In the genomic region with DNA sequence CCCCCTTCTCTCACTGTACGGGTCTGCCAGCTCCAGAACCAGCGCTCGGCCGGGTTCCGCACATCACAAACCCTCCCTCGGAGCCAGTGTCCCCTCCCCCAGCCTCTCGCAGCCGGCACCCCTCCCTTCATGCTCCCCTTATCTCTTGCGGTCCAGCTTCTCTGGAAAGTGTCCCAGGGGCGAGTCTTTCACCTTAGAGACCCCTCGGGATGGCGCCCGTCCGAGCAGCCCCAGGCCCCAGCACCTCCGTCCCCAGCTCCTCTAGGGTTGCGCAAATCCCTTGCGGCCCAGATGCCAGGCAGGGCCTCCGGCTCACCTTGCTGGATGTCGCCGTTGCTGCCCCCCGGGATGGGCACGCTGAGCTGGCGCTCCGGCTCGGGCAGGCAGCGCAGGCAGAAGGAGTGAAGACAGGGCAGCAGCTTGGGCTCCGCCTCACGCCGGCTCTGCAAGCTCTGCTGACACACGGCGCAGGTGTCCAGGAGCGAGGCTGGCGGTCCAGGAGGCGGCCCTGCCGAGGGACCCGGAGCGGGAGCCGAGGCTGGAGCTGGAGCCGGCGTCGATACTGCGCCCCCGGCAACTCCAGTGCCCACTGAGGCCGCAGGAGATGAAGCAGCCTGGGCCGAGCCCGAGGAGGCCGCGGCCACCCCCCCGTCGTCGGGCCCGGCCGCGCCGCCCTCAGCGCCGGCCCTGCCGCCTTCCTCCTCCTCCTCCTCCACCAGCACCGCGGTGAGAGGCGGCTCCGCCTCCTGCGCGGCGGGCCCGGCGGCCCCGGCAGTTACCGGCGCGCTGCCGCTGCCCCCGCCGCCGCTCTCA, we compare ENCODE assay signal across 1 cellular context.
TF ChIP-seq lines count a peak whose summit lies in the region.

No MANE protein-coding gene starts in this region.

TF ChIP-seq in K562, 482 proteins besides CTCF, POLR2A, EP300 and RAD21 (continued from another document and continues in another):
- TF ChIP-seq, protein P1, sequence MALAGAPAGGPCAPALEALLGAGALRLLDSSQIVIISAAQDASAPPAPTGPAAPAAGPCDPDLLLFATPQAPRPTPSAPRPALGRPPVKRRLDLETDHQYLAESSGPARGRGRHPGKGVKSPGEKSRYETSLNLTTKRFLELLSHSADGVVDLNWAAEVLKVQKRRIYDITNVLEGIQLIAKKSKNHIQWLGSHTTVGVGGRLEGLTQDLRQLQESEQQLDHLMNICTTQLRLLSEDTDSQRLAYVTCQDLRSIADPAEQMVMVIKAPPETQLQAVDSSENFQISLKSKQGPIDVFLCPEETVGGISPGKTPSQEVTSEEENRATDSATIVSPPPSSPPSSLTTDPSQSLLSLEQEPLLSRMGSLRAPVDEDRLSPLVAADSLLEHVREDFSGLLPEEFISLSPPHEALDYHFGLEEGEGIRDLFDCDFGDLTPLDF (CRISPR knock-in tag; IDR thresholded peaks at IDR 0.05), result 0 out of 2 replicates have a peak, but pooled peaks have one; percentile 42
- TF ChIP-seq, protein P2, sequence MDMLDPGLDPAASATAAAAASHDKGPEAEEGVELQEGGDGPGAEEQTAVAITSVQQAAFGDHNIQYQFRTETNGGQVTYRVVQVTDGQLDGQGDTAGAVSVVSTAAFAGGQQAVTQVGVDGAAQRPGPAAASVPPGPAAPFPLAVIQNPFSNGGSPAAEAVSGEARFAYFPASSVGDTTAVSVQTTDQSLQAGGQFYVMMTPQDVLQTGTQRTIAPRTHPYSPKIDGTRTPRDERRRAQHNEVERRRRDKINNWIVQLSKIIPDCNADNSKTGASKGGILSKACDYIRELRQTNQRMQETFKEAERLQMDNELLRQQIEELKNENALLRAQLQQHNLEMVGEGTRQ (CRISPR knock-in tag; IDR thresholded peaks at IDR 0.05), result no peak
- TF ChIP-seq KLF6 (CRISPR knock-in tag; IDR thresholded peaks at IDR 0.05; ENCODE audit: borderline replicate concordance) (0 out of 2 replicates have a peak, but pooled peaks have one; percentile 39), TAL1 (IDR thresholded peaks at IDR 0.05) (peak; percentile 68), HOXB6 (CRISPR knock-in tag; IDR thresholded peaks at IDR 0.05; ENCODE audit: borderline replicate concordance) (no peak), ZNF224 (CRISPR knock-in tag; IDR thresholded peaks at IDR 0.05) (no peak), STAT5A (IDR thresholded peaks at IDR 0.05; ENCODE audit: borderline replicate concordance, low read length) (no peak), TCF7 (IDR thresholded peaks at IDR 0.05; ENCODE audit: borderline replicate concordance) (no peak), MTA1 (IDR thresholded peaks at IDR 0.05; ENCODE audit: borderline replicate concordance) (peak; percentile 43; the same call in 1 of the 2 replicates), CXXC5 (CRISPR knock-in tag; IDR thresholded peaks at IDR 0.05) (peak; percentile 17; the same call in 1 of the 2 replicates), FOS (IDR thresholded peaks at IDR 0.05; ENCODE audit: extremely low read depth, insufficient read length) (no peak), PRPF4 (IDR thresholded peaks at IDR 0.05; ENCODE audit: insufficient read depth, low read depth, low read length, poor library complexity, severe bottlenecking) (peak; percentile 29), LEF1 (IDR thresholded peaks at IDR 0.05) (peak; percentile 63; the same call in 1 of the 2 replicates), ETV6 (IDR thresholded peaks at IDR 0.05; ENCODE audit: borderline replicate concordance in 1 of 2, low read depth in 2 of 2, low read length in 1 of 2) (no peak), ETV6 (CRISPR knock-in tag; IDR thresholded peaks at IDR 0.05; ENCODE audit: borderline replicate concordance) (no peak; the same call in 1 of the 2 replicates), ZBTB7A (IDR thresholded peaks at IDR 0.05; ENCODE audit: borderline replicate concordance, control insufficient read depth, low read depth, low read length) (peak; percentile 99), ZNF445 (CRISPR knock-in tag; IDR thresholded peaks at IDR 0.05; ENCODE audit: low read depth) (no peak), MYC (IDR thresholded peaks at IDR 0.05; ENCODE audit: low read depth, low read length) (no peak; the same call in none of the 2 replicates), MYC (CRISPR knock-in tag; IDR thresholded peaks at IDR 0.05; ENCODE audit: borderline replicate concordance, low read depth) (no peak), NCOA4 (IDR thresholded peaks at IDR 0.05; ENCODE audit: partially characterized antibody) (no peak), HNRNPK (IDR thresholded peaks at IDR 0.05; ENCODE audit: low read depth, low read length, poor library complexity, severe bottlenecking) (no peak), ZNF134 (CRISPR knock-in tag; conservative IDR thresholded peaks at IDR 0.05) (no peak), NFE2L1 (tag; IDR thresholded peaks at IDR 0.05; ENCODE audit: borderline replicate concordance, low read depth) (no peak), ZNF3 (CRISPR knock-in tag; IDR thresholded peaks at IDR 0.05) (no peak), ZNF668 (CRISPR knock-in tag; IDR thresholded peaks at IDR 0.05) (no peak), GABPB2 (CRISPR knock-in tag; conservative IDR thresholded peaks at IDR 0.05) (no peak), SRSF3 (IDR thresholded peaks at IDR 0.05; ENCODE audit: insufficient read depth, low read length) (no peak), HIVEP1 (CRISPR knock-in tag; IDR thresholded peaks at IDR 0.05) (no peak), KDM4B (IDR thresholded peaks at IDR 0.05; ENCODE audit: borderline replicate concordance in 2 of 2, low read depth in 1 of 2) (no peak; a peak in 1 of 4 replicates), LCOR (CRISPR knock-in tag; IDR thresholded peaks at IDR 0.05) (no peak), PHF21A (IDR thresholded peaks at IDR 0.05; ENCODE audit: borderline replicate concordance, low read depth) (no peak), TRIM28 (IDR thresholded peaks at IDR 0.05) (no peak)
- TF ChIP-seq, protein P3, sequence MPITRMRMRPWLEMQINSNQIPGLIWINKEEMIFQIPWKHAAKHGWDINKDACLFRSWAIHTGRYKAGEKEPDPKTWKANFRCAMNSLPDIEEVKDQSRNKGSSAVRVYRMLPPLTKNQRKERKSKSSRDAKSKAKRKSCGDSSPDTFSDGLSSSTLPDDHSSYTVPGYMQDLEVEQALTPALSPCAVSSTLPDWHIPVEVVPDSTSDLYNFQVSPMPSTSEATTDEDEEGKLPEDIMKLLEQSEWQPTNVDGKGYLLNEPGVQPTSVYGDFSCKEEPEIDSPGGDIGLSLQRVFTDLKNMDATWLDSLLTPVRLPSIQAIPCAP (CRISPR knock-in tag; IDR thresholded peaks at IDR 0.05; ENCODE audit: borderline replicate concordance), result no peak
- TF ChIP-seq, protein P4, sequence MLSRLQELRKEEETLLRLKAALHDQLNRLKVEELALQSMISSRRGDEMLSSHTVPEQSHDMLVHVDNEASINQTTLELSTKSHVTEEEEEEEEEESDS (CRISPR knock-in tag; IDR thresholded peaks at IDR 0.05), result no peak
- TF ChIP-seq, protein P5, sequence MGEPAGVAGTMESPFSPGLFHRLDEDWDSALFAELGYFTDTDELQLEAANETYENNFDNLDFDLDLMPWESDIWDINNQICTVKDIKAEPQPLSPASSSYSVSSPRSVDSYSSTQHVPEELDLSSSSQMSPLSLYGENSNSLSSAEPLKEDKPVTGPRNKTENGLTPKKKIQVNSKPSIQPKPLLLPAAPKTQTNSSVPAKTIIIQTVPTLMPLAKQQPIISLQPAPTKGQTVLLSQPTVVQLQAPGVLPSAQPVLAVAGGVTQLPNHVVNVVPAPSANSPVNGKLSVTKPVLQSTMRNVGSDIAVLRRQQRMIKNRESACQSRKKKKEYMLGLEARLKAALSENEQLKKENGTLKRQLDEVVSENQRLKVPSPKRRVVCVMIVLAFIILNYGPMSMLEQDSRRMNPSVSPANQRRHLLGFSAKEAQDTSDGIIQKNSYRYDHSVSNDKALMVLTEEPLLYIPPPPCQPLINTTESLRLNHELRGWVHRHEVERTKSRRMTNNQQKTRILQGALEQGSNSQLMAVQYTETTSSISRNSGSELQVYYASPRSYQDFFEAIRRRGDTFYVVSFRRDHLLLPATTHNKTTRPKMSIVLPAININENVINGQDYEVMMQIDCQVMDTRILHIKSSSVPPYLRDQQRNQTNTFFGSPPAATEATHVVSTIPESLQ (CRISPR knock-in tag; IDR thresholded peaks at IDR 0.05), result no peak
- TF ChIP-seq, protein P6, sequence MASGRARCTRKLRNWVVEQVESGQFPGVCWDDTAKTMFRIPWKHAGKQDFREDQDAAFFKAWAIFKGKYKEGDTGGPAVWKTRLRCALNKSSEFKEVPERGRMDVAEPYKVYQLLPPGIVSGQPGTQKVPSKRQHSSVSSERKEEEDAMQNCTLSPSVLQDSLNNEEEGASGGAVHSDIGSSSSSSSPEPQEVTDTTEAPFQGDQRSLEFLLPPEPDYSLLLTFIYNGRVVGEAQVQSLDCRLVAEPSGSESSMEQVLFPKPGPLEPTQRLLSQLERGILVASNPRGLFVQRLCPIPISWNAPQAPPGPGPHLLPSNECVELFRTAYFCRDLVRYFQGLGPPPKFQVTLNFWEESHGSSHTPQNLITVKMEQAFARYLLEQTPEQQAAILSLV (tag; IDR thresholded peaks at IDR 0.05), result no peak
- TF ChIP-seq, protein P7, sequence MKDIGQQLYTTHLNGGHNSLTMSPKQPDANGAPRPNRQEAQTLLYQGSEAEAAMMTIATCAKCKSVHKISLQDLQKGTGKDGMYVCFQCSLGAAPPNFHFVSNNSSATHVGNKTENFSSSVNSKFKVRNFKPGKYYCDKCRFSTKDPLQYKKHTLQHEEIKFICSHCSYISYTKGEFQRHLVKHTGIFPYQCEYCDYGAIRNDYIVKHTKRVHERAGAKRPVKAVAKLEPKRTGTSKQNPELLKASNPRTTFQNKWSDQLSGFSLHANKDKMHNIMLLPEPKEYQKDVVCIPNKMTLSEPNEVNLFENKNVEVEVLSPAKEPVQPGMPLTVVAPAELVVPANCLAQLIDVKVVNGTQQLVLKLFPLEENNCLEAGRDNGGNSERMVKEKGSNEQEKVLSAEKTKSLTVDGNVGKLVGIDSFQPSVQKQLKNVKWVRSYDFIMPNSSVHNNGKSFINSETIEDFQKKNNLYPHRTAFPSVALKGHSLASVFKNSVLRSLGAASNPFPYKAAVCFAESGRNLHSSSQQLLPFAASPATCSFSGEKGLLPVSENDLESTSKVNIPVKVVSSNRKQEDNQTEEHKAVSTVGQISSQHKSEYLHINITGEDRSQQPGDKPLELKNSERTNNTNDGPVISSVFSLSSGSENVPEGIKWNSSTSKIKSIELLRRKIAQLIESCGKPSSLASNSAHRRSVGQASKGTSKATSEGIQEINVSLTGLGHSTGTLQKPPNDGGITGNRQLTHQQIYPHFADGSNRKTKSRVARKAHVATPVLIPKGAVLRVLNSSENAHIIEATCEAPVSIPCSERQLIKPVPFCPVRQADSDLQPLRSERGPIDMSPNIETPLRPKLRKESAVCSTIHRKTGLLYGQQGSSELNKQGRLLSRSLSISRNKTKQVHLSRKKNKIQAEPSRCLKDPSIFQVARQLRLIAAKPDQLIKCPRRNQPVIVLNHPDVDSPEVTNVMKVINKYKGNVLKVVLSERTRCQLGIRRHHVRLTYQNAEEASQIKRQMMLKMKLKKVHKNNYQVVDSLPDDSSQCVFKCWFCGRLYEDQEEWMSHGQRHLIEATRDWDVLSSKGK (CRISPR knock-in tag; IDR thresholded peaks at IDR 0.05), result no peak
- TF ChIP-seq, protein P8, sequence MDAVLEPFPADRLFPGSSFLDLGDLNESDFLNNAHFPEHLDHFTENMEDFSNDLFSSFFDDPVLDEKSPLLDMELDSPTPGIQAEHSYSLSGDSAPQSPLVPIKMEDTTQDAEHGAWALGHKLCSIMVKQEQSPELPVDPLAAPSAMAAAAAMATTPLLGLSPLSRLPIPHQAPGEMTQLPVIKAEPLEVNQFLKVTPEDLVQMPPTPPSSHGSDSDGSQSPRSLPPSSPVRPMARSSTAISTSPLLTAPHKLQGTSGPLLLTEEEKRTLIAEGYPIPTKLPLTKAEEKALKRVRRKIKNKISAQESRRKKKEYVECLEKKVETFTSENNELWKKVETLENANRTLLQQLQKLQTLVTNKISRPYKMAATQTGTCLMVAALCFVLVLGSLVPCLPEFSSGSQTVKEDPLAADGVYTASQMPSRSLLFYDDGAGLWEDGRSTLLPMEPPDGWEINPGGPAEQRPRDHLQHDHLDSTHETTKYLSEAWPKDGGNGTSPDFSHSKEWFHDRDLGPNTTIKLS (IDR thresholded peaks at IDR 0.05; ENCODE audit: borderline replicate concordance, low read depth), result no peak
- TF ChIP-seq, protein P9, sequence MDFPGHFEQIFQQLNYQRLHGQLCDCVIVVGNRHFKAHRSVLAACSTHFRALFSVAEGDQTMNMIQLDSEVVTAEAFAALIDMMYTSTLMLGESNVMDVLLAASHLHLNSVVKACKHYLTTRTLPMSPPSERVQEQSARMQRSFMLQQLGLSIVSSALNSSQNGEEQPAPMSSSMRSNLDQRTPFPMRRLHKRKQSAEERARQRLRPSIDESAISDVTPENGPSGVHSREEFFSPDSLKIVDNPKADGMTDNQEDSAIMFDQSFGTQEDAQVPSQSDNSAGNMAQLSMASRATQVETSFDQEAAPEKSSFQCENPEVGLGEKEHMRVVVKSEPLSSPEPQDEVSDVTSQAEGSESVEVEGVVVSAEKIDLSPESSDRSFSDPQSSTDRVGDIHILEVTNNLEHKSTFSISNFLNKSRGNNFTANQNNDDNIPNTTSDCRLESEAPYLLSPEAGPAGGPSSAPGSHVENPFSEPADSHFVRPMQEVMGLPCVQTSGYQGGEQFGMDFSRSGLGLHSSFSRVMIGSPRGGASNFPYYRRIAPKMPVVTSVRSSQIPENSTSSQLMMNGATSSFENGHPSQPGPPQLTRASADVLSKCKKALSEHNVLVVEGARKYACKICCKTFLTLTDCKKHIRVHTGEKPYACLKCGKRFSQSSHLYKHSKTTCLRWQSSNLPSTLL (IDR thresholded peaks at IDR 0.05), result no peak
- TF ChIP-seq, protein P10, sequence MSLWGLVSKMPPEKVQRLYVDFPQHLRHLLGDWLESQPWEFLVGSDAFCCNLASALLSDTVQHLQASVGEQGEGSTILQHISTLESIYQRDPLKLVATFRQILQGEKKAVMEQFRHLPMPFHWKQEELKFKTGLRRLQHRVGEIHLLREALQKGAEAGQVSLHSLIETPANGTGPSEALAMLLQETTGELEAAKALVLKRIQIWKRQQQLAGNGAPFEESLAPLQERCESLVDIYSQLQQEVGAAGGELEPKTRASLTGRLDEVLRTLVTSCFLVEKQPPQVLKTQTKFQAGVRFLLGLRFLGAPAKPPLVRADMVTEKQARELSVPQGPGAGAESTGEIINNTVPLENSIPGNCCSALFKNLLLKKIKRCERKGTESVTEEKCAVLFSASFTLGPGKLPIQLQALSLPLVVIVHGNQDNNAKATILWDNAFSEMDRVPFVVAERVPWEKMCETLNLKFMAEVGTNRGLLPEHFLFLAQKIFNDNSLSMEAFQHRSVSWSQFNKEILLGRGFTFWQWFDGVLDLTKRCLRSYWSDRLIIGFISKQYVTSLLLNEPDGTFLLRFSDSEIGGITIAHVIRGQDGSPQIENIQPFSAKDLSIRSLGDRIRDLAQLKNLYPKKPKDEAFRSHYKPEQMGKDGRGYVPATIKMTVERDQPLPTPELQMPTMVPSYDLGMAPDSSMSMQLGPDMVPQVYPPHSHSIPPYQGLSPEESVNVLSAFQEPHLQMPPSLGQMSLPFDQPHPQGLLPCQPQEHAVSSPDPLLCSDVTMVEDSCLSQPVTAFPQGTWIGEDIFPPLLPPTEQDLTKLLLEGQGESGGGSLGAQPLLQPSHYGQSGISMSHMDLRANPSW (CRISPR knock-in tag; IDR thresholded peaks at IDR 0.05), result no peak
- TF ChIP-seq, protein P11, sequence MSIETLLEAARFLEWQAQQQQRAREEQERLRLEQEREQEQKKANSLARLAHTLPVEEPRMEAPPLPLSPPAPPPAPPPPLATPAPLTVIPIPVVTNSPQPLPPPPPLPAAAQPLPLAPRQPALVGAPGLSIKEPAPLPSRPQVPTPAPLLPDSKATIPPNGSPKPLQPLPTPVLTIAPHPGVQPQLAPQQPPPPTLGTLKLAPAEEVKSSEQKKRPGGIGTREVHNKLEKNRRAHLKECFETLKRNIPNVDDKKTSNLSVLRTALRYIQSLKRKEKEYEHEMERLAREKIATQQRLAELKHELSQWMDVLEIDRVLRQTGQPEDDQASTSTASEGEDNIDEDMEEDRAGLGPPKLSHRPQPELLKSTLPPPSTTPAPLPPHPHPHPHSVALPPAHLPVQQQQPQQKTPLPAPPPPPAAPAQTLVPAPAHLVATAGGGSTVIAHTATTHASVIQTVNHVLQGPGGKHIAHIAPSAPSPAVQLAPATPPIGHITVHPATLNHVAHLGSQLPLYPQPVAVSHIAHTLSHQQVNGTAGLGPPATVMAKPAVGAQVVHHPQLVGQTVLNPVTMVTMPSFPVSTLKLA (conservative IDR thresholded peaks at IDR 0.05), result peak in 1 of 2 experiments; percentile 55; a peak in 1 of 4 replicates
